9 cellular contexts compared by ENCODE assay signal in the genomic region with DNA sequence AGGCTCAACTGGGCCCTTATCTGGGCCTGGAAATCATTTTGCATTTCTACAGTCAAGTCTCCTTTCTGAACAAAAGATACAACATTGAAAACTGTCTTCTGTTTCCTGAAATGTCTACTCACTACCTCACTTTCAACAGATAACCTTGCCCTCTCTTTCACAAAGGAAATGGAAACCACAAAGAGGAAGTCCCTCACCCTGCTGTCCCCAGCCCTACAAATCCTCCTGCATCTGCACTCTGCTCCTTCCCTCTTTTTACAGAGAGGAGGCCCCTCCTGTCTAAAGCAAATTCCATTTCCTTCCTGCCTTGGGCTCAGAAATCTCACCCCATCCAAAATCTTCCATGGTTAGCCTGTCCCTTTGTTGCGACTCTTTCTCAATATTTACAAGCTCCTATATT. TPM values are rescaled to one million over a fixed set of nuclear protein-coding genes. Genes with fewer than 3 reads are reported as not detected.
DNase-seq lines count a peak whose midpoint lies in the region; ATAC-seq and TF ChIP-seq lines count a peak whose summit lies in the region.
"Had no signal": no experiment of that assay in that cellular context is flagged by ENCODE, and none has a peak within 500 bp of the region (broad histone marks: within the 10 kb centered on the region; RNA-seq: fewer than 3 reads in every experiment).

No MANE protein-coding gene starts in this region.

- DNase-seq in left cardiac atrium, result no peak
- no peak for DNase-seq in right atrium auricular region (ENCODE audit: low spot score)
- DNase-seq in SIG-M5 treated with dmso at 0.1 percent for 504 hours (lab: John Stamatoyannopoulos, UW; ENCODE audit: unreplicated experiment), result peak; percentile 92
- peak; percentile 47 for DNase-seq in stimulated activated naive B cell treated with anti-CD40 and anti-IgM and Interleukin-4, amounts not matched to agents 10 μg/mL and 1 μg/mL and 100 μg/mL, for 72 hours
- no peak for DNase-seq in A172 (ENCODE audit: low spot score)
- no peak for DNase-seq in DMS114 treated with DMSO at 0.1 percent for 48 hours (lab: John Stamatoyannopoulos, UW; ENCODE audit: unreplicated experiment)
- no peak for DNase-seq in activated CD4-positive, alpha-beta T cell treated with anti-CD3 and anti-CD28 coated beads for 1 hour

- ATAC-seq in left cardiac atrium (peak; percentile 65 to 70), HG03039 (IDR thresholded peaks at IDR 0.05; ENCODE audit: unreplicated experiment) (peak; percentile 91)
- peak; percentile 93 to 94 for ATAC-seq in stimulated activated naive B cell treated with anti-CD40 and anti-IgM and Interleukin-4, amounts not matched to agents 10 μg/mL and 1 μg/mL and 100 μg/mL, for 72 hours (replicated peaks)

- TF ChIP-seq CTCF in right atrium auricular region (IDR thresholded peaks at IDR 0.05), result no peak

- no peaks in the 10 kb centered on the region for H3K36me3 ChIP-seq in right atrium auricular region

- H3K9me3 Mint-ChIP-seq in stimulated activated naive B cell treated with anti-CD40 and anti-IgM and Interleukin-4, amounts not matched to agents 10 μg/mL and 1 μg/mL and 100 μg/mL, for 72 hours, result peaks cover 0 to 1% of the 10 kb centered on the region in 2 donors

- no peaks in the 10 kb centered on the region for H3K9me3 ChIP-seq in right atrium auricular region

- H3K4me1 Mint-ChIP-seq in stimulated activated naive B cell treated with anti-CD40 and anti-IgM and Interleukin-4, amounts not matched to agents 10 μg/mL and 1 μg/mL and 100 μg/mL, for 72 hours, result peaks cover 18 to 34% of the 10 kb centered on the region in 2 donors

- H3K27ac ChIP-seq in right atrium auricular region, result no peak overlapping the region
- H3K27ac ChIP-seq: VCaP had no signal

- H3K27me3 Mint-ChIP-seq in stimulated activated naive B cell treated with anti-CD40 and anti-IgM and Interleukin-4, amounts not matched to agents 10 μg/mL and 1 μg/mL and 100 μg/mL, for 72 hours, result peaks cover 0 to 4% of the 10 kb centered on the region in 2 donors

- intact Hi-C loops in left cardiac atrium (cut with DNase I), result no loop called here

- no peak overlapping the region for H3K27ac Mint-ChIP-seq in stimulated activated naive B cell treated with anti-CD40 and anti-IgM and Interleukin-4, amounts not matched to agents 10 μg/mL and 1 μg/mL and 100 μg/mL, for 72 hours

- H3K4me3 Mint-ChIP-seq in stimulated activated naive B cell treated with anti-CD40 and anti-IgM and Interleukin-4, amounts not matched to agents 10 μg/mL and 1 μg/mL and 100 μg/mL, for 72 hours, result no peak overlapping the region

- no peaks in the 10 kb centered on the region for H3K27me3 ChIP-seq in right atrium auricular region

- no peak overlapping the region for H3K4me3 ChIP-seq in right atrium auricular region

- H3K36me3 Mint-ChIP-seq in stimulated activated naive B cell treated with anti-CD40 and anti-IgM and Interleukin-4, amounts not matched to agents 10 μg/mL and 1 μg/mL and 100 μg/mL, for 72 hours, result no peaks in the 10 kb centered on the region

- H3K4me1 ChIP-seq in right atrium auricular region, result no peaks in the 10 kb centered on the region

RNA-seq across cellular contexts. Expression of gene CYBB, which starts 24.8 kb away (rescaled TPM):
- total RNA-seq in left cardiac atrium, result 10 to 100 TPM; 30.0 to 75.1 TPM
- total RNA-seq in right atrium auricular region, result 10 to 100 TPM in 1 of 2 donors, 1 to 10 TPM in 1; 4.4 to 19.7 TPM
- total RNA-seq in A172 (2014; rRNA removed; shearing (Covaris generic)), result 0.19 TPM in 1 of 2 replicates, not detected in the other

Comparison
In these comparisons a context has a peak if more than half of its experiments do, and no peak if none do; other contexts are left out.
1. DNase-seq: peak in SIG-M5 treated with dmso at 0.1 percent for 504 hours (single experiment) and stimulated activated naive B cell treated with anti-CD40 and anti-IgM and Interleukin-4, amounts not matched to agents 10 μg/mL and 1 μg/mL and 100 μg/mL, for 72 hours (single experiment); none in left cardiac atrium (single experiment), right atrium auricular region (single experiment), A172 (single experiment), DMS114 treated with DMSO at 0.1 percent for 48 hours (single experiment) and activated CD4-positive, alpha-beta T cell treated with anti-CD3 and anti-CD28 coated beads for 1 hour (single experiment).
2. Peak in every context shown above with its lines, with median percentiles within 50 percentile points of each other: ATAC-seq.